ENCODE assay signal across 8 cellular contexts in genomic region chr13:21075303-21076264, GRCh38. TPM values are rescaled to one million over a fixed set of nuclear protein-coding genes. Genes with fewer than 3 reads are reported as not detected.
DNase-seq lines count a peak whose midpoint lies in the region; ATAC-seq and TF ChIP-seq lines count a peak whose summit lies in the region.

No MANE protein-coding gene starts in this region.

- peak overlapping the region; percentile 44 to 88 (median 82) for H3K27ac ChIP-seq in esophagus squamous epithelium

- ATAC-seq in GM19438 (IDR thresholded peaks at IDR 0.05; ENCODE audit: low read depth, unreplicated experiment) (peak; percentile 50), HG03159 (IDR thresholded peaks at IDR 0.05; ENCODE audit: unreplicated experiment) (no peak), GM21619 (IDR thresholded peaks at IDR 0.05; ENCODE audit: unreplicated experiment) (no peak)
- peak; percentile 60 to 74 for ATAC-seq in natural killer cell treated with Interleukin-12 subunit alpha and Interleukin-12 subunit beta and Interleukin-15 and Interleukin-18, amount 100 ng/mL, for 72 hours

- intact Hi-C loops in esophagus squamous epithelium (cut with DNase I): no loop called here

- no peak for TF ChIP-seq POLR2A in esophagus squamous epithelium (IDR thresholded peaks at IDR 0.05)

- WGBS in esophagus squamous epithelium, 2 donors: 6 to 10% methylated on average over 26 to 28 of the region's 67 CpGs

- H3K4me1 Mint-ChIP-seq in natural killer cell treated with Interleukin-12 subunit alpha and Interleukin-12 subunit beta and Interleukin-15 and Interleukin-18, amount 100 ng/mL, for 72 hours (ENCODE audit: low read depth in 2 of 2): peaks cover 29 to 36% of the 10 kb centered on the region in 2 donors

- peak overlapping the region; percentile 91 to 93 for H3K27ac Mint-ChIP-seq in natural killer cell treated with Interleukin-12 subunit alpha and Interleukin-12 subunit beta and Interleukin-15 and Interleukin-18, amount 100 ng/mL, for 72 hours

- DNase-seq in UCSD-AML1 (lab: John Stamatoyannopoulos, UW; ENCODE audit: unreplicated experiment) (peak; percentile 84), esophagus squamous epithelium (lab: John Stamatoyannopoulos, UW) (no peak), cerebellar nuclear complex (lab: John Stamatoyannopoulos, UW) (no peak), NK-92 (lab: John Stamatoyannopoulos, UW; ENCODE audit: unreplicated experiment) (no peak)
- DNase-seq in natural killer cell treated with Interleukin-12 subunit alpha and Interleukin-12 subunit beta and Interleukin-15 and Interleukin-18, amount 100 ng/mL, for 72 hours (ENCODE audit: low spot score): peak; percentile 72

- TF ChIP-seq CTCF in esophagus squamous epithelium (IDR thresholded peaks at IDR 0.05): no peak

- H3K36me3 ChIP-seq in esophagus squamous epithelium: no peaks in the 10 kb centered on the region

- no peaks in the 10 kb centered on the region for H3K27me3 Mint-ChIP-seq in natural killer cell treated with Interleukin-12 subunit alpha and Interleukin-12 subunit beta and Interleukin-15 and Interleukin-18, amount 100 ng/mL, for 72 hours

- no peaks in the 10 kb centered on the region for H3K9me3 Mint-ChIP-seq in natural killer cell treated with Interleukin-12 subunit alpha and Interleukin-12 subunit beta and Interleukin-15 and Interleukin-18, amount 100 ng/mL, for 72 hours

- H3K4me1 ChIP-seq in esophagus squamous epithelium: peaks cover 13 to 54% (median 16%) of the 10 kb centered on the region in 3 donors

- peak overlapping the region; percentile 85 for H3K4me3 Mint-ChIP-seq in natural killer cell treated with Interleukin-12 subunit alpha and Interleukin-12 subunit beta and Interleukin-15 and Interleukin-18, amount 100 ng/mL, for 72 hours

- no peaks in the 10 kb centered on the region for H3K36me3 Mint-ChIP-seq in natural killer cell treated with Interleukin-12 subunit alpha and Interleukin-12 subunit beta and Interleukin-15 and Interleukin-18, amount 100 ng/mL, for 72 hours

- no peaks in the 10 kb centered on the region for H3K9me3 ChIP-seq in esophagus squamous epithelium

- no peaks in the 10 kb centered on the region for H3K27me3 ChIP-seq in esophagus squamous epithelium

- peak overlapping the region; percentile 30 to 73 (median 58) for H3K4me3 ChIP-seq in esophagus squamous epithelium

RNA-seq across cellular contexts. Expression of gene LATS2, which starts 14.2 kb away (rescaled TPM):
- total RNA-seq in esophagus squamous epithelium: 10 to 100 TPM in 2 of 4 donors, 1 to 10 TPM in 2; 7.7 to 18.9 (median 10.7) TPM
- 10 to 100 TPM; 15.8 to 29.8 TPM for total RNA-seq in natural killer cell treated with Interleukin-12 subunit alpha and Interleukin-12 subunit beta and Interleukin-15 and Interleukin-18, amount 100 ng/mL, for 72 hours

Comparison
In these comparisons a context has a peak if more than half of its experiments do, and no peak if none do; other contexts are left out.
1. ATAC-seq: peak in GM19438 (single experiment) and natural killer cell treated with Interleukin-12 subunit alpha and Interleukin-12 subunit beta and Interleukin-15 and Interleukin-18, amount 100 ng/mL, for 72 hours (2 of 2); none in HG03159 (single experiment) and GM21619 (single experiment).
2. DNase-seq: peak in UCSD-AML1 (single experiment) and natural killer cell treated with Interleukin-12 subunit alpha and Interleukin-12 subunit beta and Interleukin-15 and Interleukin-18, amount 100 ng/mL, for 72 hours (single experiment); none in esophagus squamous epithelium (single experiment), cerebellar nuclear complex (0 of 2) and NK-92 (single experiment).